ENCODE assay signal across 25 cellular contexts in genomic region chr2:32777714-32778113, GRCh38.
"Had no signal": no experiment of that assay in that cellular context is flagged by ENCODE, and none has a peak within 500 bp of the region (broad histone marks: within the 10 kb centered on the region; RNA-seq: fewer than 3 reads in every experiment).

No MANE protein-coding gene starts in this region.

- H3K27ac ChIP-seq: coronary artery, dorsolateral prefrontal cortex, epithelial cell of prostate, esophagus squamous epithelium, gastrocnemius medialis, heart right ventricle, left ventricle myocardium inferior, lower lobe of right lung had no signal

- FAIRE-seq: islet of Langerhans, keratinocyte had no signal

- DNase-seq: dermis blood vessel endothelial cell; dorsolateral prefrontal cortex; effector CD4-positive, alpha-beta T cell; effector memory CD4-positive, alpha-beta T cell; erythroblast; esophagus squamous epithelium; foreskin fibroblast; foreskin melanocyte; gastrocnemius medialis; glutamatergic neuron; head of caudate nucleus; heart right ventricle; hippocampal formation; left cardiac atrium; left ventricle myocardium inferior; lower lobe of right lung; mesenchymal stem cell; mucosa of descending colon; naive B cell had no signal

- H3K27me3 ChIP-seq: dorsolateral prefrontal cortex, esophagus squamous epithelium, gastrocnemius medialis, heart right ventricle had no signal

- H3K4me3 ChIP-seq: coronary artery, dorsolateral prefrontal cortex, esophagus squamous epithelium, gastrocnemius medialis, heart right ventricle, left ventricle myocardium inferior, lower lobe of right lung, mucosa of descending colon had no signal

- H3K4me1 ChIP-seq: esophagus squamous epithelium, gastrocnemius medialis, lower lobe of right lung had no signal

- ATAC-seq: esophagus mucosa, gastrocnemius medialis, heart right ventricle, left cardiac atrium, left lobe of liver, lower lobe of right lung, mucosa of descending colon had no signal
